ENCODE assay signal across 17 cellular contexts in genomic region chr6:11384531-11385309, GRCh38.
DNase-seq lines count a peak whose midpoint lies in the region; ATAC-seq and TF ChIP-seq lines count a peak whose summit lies in the region.
"Had no signal": no experiment of that assay in that cellular context is flagged by ENCODE, and none has a peak within 500 bp of the region (broad histone marks: within the 10 kb centered on the region; RNA-seq: fewer than 3 reads in every experiment).

No MANE protein-coding gene starts in this region.

- TF ChIP-seq CTCF in AG09319 (IDR thresholded peaks at IDR 0.05; ENCODE audit: low read depth, low read length): no peak
- no peak for TF ChIP-seq CTCF in foreskin keratinocyte (conservative IDR thresholded peaks at IDR 0.05)
- TF ChIP-seq CTCF in lower lobe of right lung (IDR thresholded peaks at IDR 0.05): no peak

- H3K4me1 ChIP-seq in adipocyte (ENCODE audit: control insufficient read depth, insufficient read depth, low read length): no peaks in the 10 kb centered on the region
- H3K4me1 ChIP-seq in foreskin keratinocyte: no peaks in the 10 kb centered on the region
- H3K4me1 ChIP-seq in lower lobe of right lung: peaks cover 71% of the 10 kb centered on the region
- H3K4me1 ChIP-seq: esophagus squamous epithelium had no signal

- H3K27me3 ChIP-seq in adipocyte (replicated peaks; ENCODE audit: control insufficient read depth, insufficient read depth, low read length) (peaks cover 3% of the 10 kb centered on the region), foreskin keratinocyte (no peaks in the 10 kb centered on the region), lower lobe of right lung (ENCODE audit: low read depth) (no peaks in the 10 kb centered on the region)
- H3K27me3 ChIP-seq: breast epithelium, esophagus squamous epithelium, neural progenitor cell had no signal

- H3K27ac ChIP-seq in foreskin keratinocyte (no peak overlapping the region), lower lobe of right lung (no peak overlapping the region)
- H3K27ac ChIP-seq: breast epithelium, esophagus squamous epithelium, neural progenitor cell had no signal

- no peak overlapping the region for H3K9ac ChIP-seq in adipocyte (ENCODE audit: low read length)
- H3K9ac ChIP-seq: neural progenitor cell had no signal

- no peak overlapping the region for H3K4me3 ChIP-seq in adipocyte (ENCODE audit: low read length)
- no peak overlapping the region for H3K4me3 ChIP-seq in lower lobe of right lung
- H3K4me3 ChIP-seq: breast epithelium, esophagus squamous epithelium, neural progenitor cell had no signal

- ATAC-seq in foreskin keratinocyte: peak; percentile 16
- ATAC-seq in lower lobe of right lung: no peak
- no peak for ATAC-seq in GM19467 (IDR thresholded peaks at IDR 0.05; ENCODE audit: unreplicated experiment)
- ATAC-seq: PC-3 had no signal

- intact Hi-C loops in lower lobe of right lung (cut with DNase I): no loop called here

- DNase-seq in AG09319 (ENCODE audit: extremely low read depth, low read depth) (peak; percentile 10), H4 (ENCODE audit: low spot score) (peak; percentile 15), adipocyte (ENCODE audit: low read depth) (peak; percentile 70), foreskin keratinocyte (no peak), lower lobe of right lung (no peak), RPMI8226 (no peak), ACHN (no peak)
- DNase-seq: activated CD4-positive, alpha-beta T cell treated with anti-CD3 and anti-CD28 coated beads, Interleukin-2, amount 50 U/mL, for 48 hours; activated naive CD4-positive, alpha-beta T cell treated with anti-CD3 and anti-CD28 coated beads, Interleukin-2, amount 10 ng/mL, durations not matched to agents 7 days and 5 days; dermis blood vessel endothelial cell; esophagus squamous epithelium; NCI-H1092; PC-3; retina had no signal

- H3K36me3 ChIP-seq in adipocyte (ENCODE audit: control insufficient read depth, insufficient read depth, low read length, severe bottlenecking): no peaks in the 10 kb centered on the region
- H3K36me3 ChIP-seq in lower lobe of right lung: no peaks in the 10 kb centered on the region
- H3K36me3 ChIP-seq: breast epithelium, esophagus squamous epithelium, neural progenitor cell had no signal

- in situ Hi-C loops in ACHN (cut with HindIII; ENCODE audit: low pct_ligation_motif_present, low pct_unique_long_range_greater_than_20kb, low sequenced_read_pairs): no loop called here

- H3K9me3 ChIP-seq in adipocyte (ENCODE audit: control insufficient read depth, low read length): no peaks in the 10 kb centered on the region
- H3K9me3 ChIP-seq in lower lobe of right lung: no peaks in the 10 kb centered on the region
- H3K9me3 ChIP-seq: breast epithelium, esophagus squamous epithelium had no signal

Comparison
In these comparisons a context has a peak if more than half of its experiments do, and no peak if none do; other contexts are left out.
1. DNase-seq: peak in AG09319 (single experiment), H4 (single experiment) and adipocyte (single experiment); none in foreskin keratinocyte (0 of 2), lower lobe of right lung (single experiment), RPMI8226 (single experiment) and ACHN (single experiment).